7 cellular contexts compared by ENCODE assay signal in the genomic region with DNA sequence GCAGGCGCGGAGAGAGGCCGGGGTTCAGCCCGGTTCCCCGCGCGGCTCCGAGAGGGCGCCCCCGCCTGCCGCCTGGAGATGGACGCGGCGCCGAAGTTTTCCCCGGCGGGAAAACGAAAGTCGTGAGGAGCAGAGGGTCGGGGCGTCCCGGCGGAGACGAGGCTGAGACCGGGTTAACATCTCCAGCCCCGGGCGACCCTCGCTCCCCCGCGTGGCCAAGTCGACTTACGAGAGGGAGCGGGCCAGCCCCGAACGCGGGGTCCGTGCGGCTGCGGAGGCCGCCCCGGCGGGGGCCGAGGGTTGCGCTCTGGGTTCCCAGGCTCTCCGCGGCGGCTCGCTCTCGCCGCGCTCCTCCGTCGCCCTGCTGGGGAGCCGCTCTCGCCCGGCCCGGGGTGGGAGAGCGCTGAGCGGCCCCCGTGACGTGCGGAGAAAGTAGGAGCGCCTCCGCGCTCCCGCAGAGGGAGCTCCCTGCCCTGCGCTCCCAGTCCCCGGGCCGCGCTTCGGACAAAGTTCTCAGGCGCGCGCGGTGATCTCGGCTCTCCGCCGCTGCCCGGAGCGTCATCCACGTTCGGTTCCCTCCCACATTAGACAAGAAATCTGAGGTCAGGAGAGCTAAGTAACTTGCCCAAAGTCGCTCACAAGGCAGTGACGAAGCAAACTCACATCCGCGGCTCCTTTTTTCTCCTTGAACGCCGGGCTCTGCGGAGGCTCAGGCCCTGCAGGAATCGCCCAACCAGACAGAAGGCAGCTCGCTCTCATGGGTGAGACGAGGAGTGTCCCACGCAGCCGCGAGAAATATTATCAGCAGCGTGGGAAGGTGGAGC. TPM values are rescaled to one million over a fixed set of nuclear protein-coding genes. Genes with fewer than 3 reads are reported as not detected.
DNase-seq lines count a peak whose midpoint lies in the region; ATAC-seq and TF ChIP-seq lines count a peak whose summit lies in the region.

No MANE protein-coding gene starts in this region.

- H3K4me2 ChIP-seq in mesenchymal stem cell (ENCODE audit: low read length, poor library complexity, severe bottlenecking): peak overlapping the region; percentile 81

- H3K23ac ChIP-seq in mesenchymal stem cell (ENCODE audit: low read length in 2 of 2): peak overlapping the region in 1 of 2 experiments; percentile 37

- peak overlapping the region in 1 of 2 experiments; percentile 49 for H2BK12ac ChIP-seq in mesenchymal stem cell (ENCODE audit: low read length in 2 of 2)

- intact Hi-C loops in activated CD8-positive, alpha-beta T cell treated with anti-CD3 and anti-CD28 coated beads for 36 hours (cut with micrococcal nuclease): loop anchor here (5.0 to 10.0 kb wide), 2 partner anchors 184 to 281 kb away; partner anchors contain the start of genes ANKRD31 and HMGCR

- peak overlapping the region; percentile 89 for H3K27ac Mint-ChIP-seq in activated CD8-positive, alpha-beta T cell treated with anti-CD3 and anti-CD28 coated beads for 36 hours
- H3K27ac Mint-ChIP-seq in endodermal cell: peak overlapping the region; percentile 86

- H3K27me3 ChIP-seq in endodermal cell (ENCODE audit: control insufficient read depth, insufficient read depth, low read length, poor library complexity, severe bottlenecking): peaks cover 23% of the 10 kb centered on the region
- peaks cover 0 to 3% of the 10 kb centered on the region in 2 experiments for H3K27me3 ChIP-seq in mesenchymal stem cell (ENCODE audit: control insufficient read depth in 1 of 2, insufficient read depth in 1 of 2, low read length in 2 of 2)

- TF ChIP-seq CTCF in GM12873 (IDR thresholded peaks at IDR 0.05; ENCODE audit: insufficient read depth, low read depth, low read length, missing control alignments) (peak; percentile 5), LNCaP clone FGC (IDR thresholded peaks at IDR 0.05; ENCODE audit: control insufficient read depth, extremely low read depth, insufficient read depth) (peak; percentile 36), endodermal cell (conservative IDR thresholded peaks at IDR 0.05) (peak; percentile 36)
- TF ChIP-seq CTCF in activated CD8-positive, alpha-beta T cell treated with anti-CD3 and anti-CD28 coated beads for 36 hours (IDR thresholded peaks at IDR 0.05): no peak

- H3K36me3 ChIP-seq in endodermal cell (ENCODE audit: control insufficient read depth, insufficient read depth, low read length) (no peaks in the 10 kb centered on the region), mesenchymal stem cell (ENCODE audit: control insufficient read depth in 1 of 2, insufficient read depth in 2 of 2, low read depth in 1 of 2, low read length in 2 of 2) (no peaks in the 10 kb centered on the region)

- WGBS in endodermal cell (ENCODE audit: insufficient coverage in 1 of 2, insufficient read length in 1 of 2), 2 experiments: 0% methylated on average over 54 to 96 of the region's 96 CpGs
- WGBS in mesenchymal stem cell: under 1% methylated on average over 60 of the region's 96 CpGs

- peak overlapping the region; percentile 89 for H2BK5ac ChIP-seq in mesenchymal stem cell (ENCODE audit: low read depth, low read length, poor library complexity, severe bottlenecking)

- H2AK5ac ChIP-seq in mesenchymal stem cell (ENCODE audit: low read length, severe bottlenecking): no peak overlapping the region

- peaks cover 2% of the 10 kb centered on the region for H3K79me1 ChIP-seq in mesenchymal stem cell (replicated peaks; ENCODE audit: low read length, poor library complexity, severe bottlenecking)

- peak overlapping the region; percentile 46 for H2BK120ac ChIP-seq in mesenchymal stem cell (ENCODE audit: low read depth, low read length)

- H3K18ac ChIP-seq in mesenchymal stem cell (ENCODE audit: low read depth in 1 of 2, low read length in 2 of 2): peak overlapping the region; percentile 87 to 89

- no peaks in the 10 kb centered on the region for H3K27me3 Mint-ChIP-seq in activated CD8-positive, alpha-beta T cell treated with anti-CD3 and anti-CD28 coated beads for 36 hours
- peaks cover 36% of the 10 kb centered on the region for H3K27me3 Mint-ChIP-seq in endodermal cell (ENCODE audit: insufficient read depth)

- CTCF ChIA-PET in activated CD8-positive, alpha-beta T cell treated with anti-CD3 and anti-CD28 coated beads for 36 hours (lab: Charles Lee): interaction anchor here (0.7 to 4.6 kb wide), 5 partner anchors 13 to 195 kb away, joined by 3 to 31 read pairs (median 21); partner anchors contain the start of gene ANKRD31

- H3K4me3 ChIP-seq in LNCaP clone FGC (ENCODE audit: low read depth, low read length) (peak overlapping the region; percentile 55), endodermal cell (ENCODE audit: low read length) (peak overlapping the region; percentile 84), mesenchymal stem cell (ENCODE audit: insufficient read depth in 1 of 2, low read depth in 1 of 2, low read length in 2 of 2) (peak overlapping the region; percentile 77 to 82)

- H3K9me3 ChIP-seq in endodermal cell (ENCODE audit: control insufficient read depth, low read length) (no peaks in the 10 kb centered on the region), mesenchymal stem cell (ENCODE audit: control insufficient read depth, low read length) (no peaks in the 10 kb centered on the region)

- peak overlapping the region; percentile 26 for H3K9ac ChIP-seq in endodermal cell (ENCODE audit: extremely low read depth, low read length, poor library complexity, severe bottlenecking)
- H3K9ac ChIP-seq in mesenchymal stem cell (ENCODE audit: low read length): peak overlapping the region; percentile 86

- peak overlapping the region; percentile 56 for H4K8ac ChIP-seq in mesenchymal stem cell (ENCODE audit: low read length)

- H3K27ac ChIP-seq in endodermal cell (ENCODE audit: low read depth, low read length) (peak overlapping the region; percentile 34), mesenchymal stem cell (ENCODE audit: low read length, poor library complexity, severe bottlenecking) (peak overlapping the region; percentile 90)

- POLR2A ChIA-PET in activated CD8-positive, alpha-beta T cell treated with anti-CD3 and anti-CD28 coated beads for 36 hours (lab: Charles Lee): interaction anchor here (0.8 to 1.9 kb wide), 9 partner anchors 9 to 283 kb away, joined by 3 to 7 read pairs (median 3); partner anchors contain the start of gene HMGCR

- peaks cover 10% of the 10 kb centered on the region for H3K4me1 ChIP-seq in endodermal cell (ENCODE audit: control insufficient read depth, insufficient read depth, low read length)
- H3K4me1 ChIP-seq in mesenchymal stem cell (ENCODE audit: control insufficient read depth, insufficient read depth, low read depth, low read length): peaks cover 24% of the 10 kb centered on the region

- H4K91ac ChIP-seq in mesenchymal stem cell (ENCODE audit: low read length): no peak overlapping the region

- H2BK15ac ChIP-seq in mesenchymal stem cell (ENCODE audit: low read depth, poor library complexity, severe bottlenecking): peak overlapping the region; percentile 60

- no peak for DNase-seq in LNCaP clone FGC (ENCODE audit: low read depth)
- DNase-seq in activated CD8-positive, alpha-beta T cell treated with anti-CD3 and anti-CD28 coated beads for 36 hours: peak; percentile 69
- peak; percentile 84 for DNase-seq in endodermal cell
- peak; percentile 93 for DNase-seq in mesenchymal stem cell
- peak; percentile 7 for DNase-seq in stimulated activated CD8-positive, alpha-beta memory T cell treated with anti-CD3 and anti-CD28 coated beads, Interleukin-15, amount 100 ng/mL, for 1 hour (ENCODE audit: low read depth)
- no peak for DNase-seq in SK-N-DZ (ENCODE audit: low spot score)

- peak overlapping the region in 1 of 2 experiments; percentile 75 for H3K14ac ChIP-seq in mesenchymal stem cell (ENCODE audit: low read length in 2 of 2)

- H3K4ac ChIP-seq in mesenchymal stem cell (ENCODE audit: low read depth in 1 of 2, low read length in 2 of 2): peak overlapping the region; percentile 9 to 85

- peak overlapping the region; percentile 60 for H2AFZ ChIP-seq in mesenchymal stem cell (ENCODE audit: low read depth, low read length)

- peak overlapping the region; percentile 81 for H3K4me3 Mint-ChIP-seq in activated CD8-positive, alpha-beta T cell treated with anti-CD3 and anti-CD28 coated beads for 36 hours
- peak overlapping the region; percentile 69 for H3K4me3 Mint-ChIP-seq in endodermal cell

- no peaks in the 10 kb centered on the region for H3K36me3 Mint-ChIP-seq in activated CD8-positive, alpha-beta T cell treated with anti-CD3 and anti-CD28 coated beads for 36 hours (ENCODE audit: low read depth)
- H3K36me3 Mint-ChIP-seq in endodermal cell (ENCODE audit: low read depth): no peaks in the 10 kb centered on the region

- peaks cover 75% of the 10 kb centered on the region for H3K4me1 Mint-ChIP-seq in activated CD8-positive, alpha-beta T cell treated with anti-CD3 and anti-CD28 coated beads for 36 hours (ENCODE audit: low read depth)
- peaks cover 47% of the 10 kb centered on the region for H3K4me1 Mint-ChIP-seq in endodermal cell

- ATAC-seq in activated CD8-positive, alpha-beta T cell treated with anti-CD3 and anti-CD28 coated beads for 36 hours: peak; percentile 24

- no peaks in the 10 kb centered on the region for H3K9me3 Mint-ChIP-seq in activated CD8-positive, alpha-beta T cell treated with anti-CD3 and anti-CD28 coated beads for 36 hours
- H3K9me3 Mint-ChIP-seq in endodermal cell: no peaks in the 10 kb centered on the region

RNA-seq across cellular contexts. Expression of gene GCNT4, which starts 1.1 kb away (rescaled TPM):
- total RNA-seq in activated CD8-positive, alpha-beta T cell treated with anti-CD3 and anti-CD28 coated beads for 36 hours: 1 to 10 TPM; 2.1 to 2.4 TPM
- 1 to 10 TPM; 2.5 to 4.2 TPM for total RNA-seq in endodermal cell
- 0.89 TPM for polyA plus RNA-seq in endodermal cell (2013, experiment 1 of 2)
- polyA plus RNA-seq in endodermal cell (2013, experiment 2 of 2): 1.2 TPM
- polyA plus RNA-seq in mesenchymal stem cell (2013, experiment 1 of 2): 2.7 TPM
- polyA plus RNA-seq in mesenchymal stem cell (2013, experiment 2 of 2): 2.9 TPM
- not detected in 2 replicates for polyA plus RNA-seq in SK-N-DZ (2014; cell fraction: cytosol; rRNA removed)
- polyA plus RNA-seq in SK-N-DZ (2014; cell fraction: nucleus; rRNA removed): not detected in 2 replicates

Comparison
In these comparisons a context has a peak if more than half of its experiments do, and no peak if none do; other contexts are left out.
1. DNase-seq: peak in activated CD8-positive, alpha-beta T cell treated with anti-CD3 and anti-CD28 coated beads for 36 hours (single experiment), endodermal cell (single experiment), mesenchymal stem cell (single experiment) and stimulated activated CD8-positive, alpha-beta memory T cell treated with anti-CD3 and anti-CD28 coated beads, Interleukin-15, amount 100 ng/mL, for 1 hour (single experiment); none in LNCaP clone FGC (single experiment) and SK-N-DZ (single experiment).
2. Peak in every context shown above with its lines, with median percentiles within 50 percentile points of each other: H3K4me3 ChIP-seq.